In genomic region chr18:23248826-23249225, GRCh38 we compare ENCODE assay signal across 28 cellular contexts.
"Had no signal": no experiment of that assay in that cellular context is flagged by ENCODE, and none has a peak within 500 bp of the region (broad histone marks: within the 10 kb centered on the region; RNA-seq: fewer than 3 reads in every experiment).

No MANE protein-coding gene starts in this region.

- H3K36me3 ChIP-seq: WERI-Rb-1 had no signal

- H3K36me3 Mint-ChIP-seq: activated naive CD4-positive, alpha-beta T cell treated with anti-CD3 and anti-CD28 coated beads, Interleukin-2, amount 50 U/mL, for 24 hours had no signal

- H3K27me3 ChIP-seq: brain microvascular endothelial cell, dorsolateral prefrontal cortex had no signal

- H3K9me3 Mint-ChIP-seq: activated B cell treated with CpG ODN at 0.5 μM for 24 hours; activated CD8-positive, alpha-beta T cell treated with anti-CD3 and anti-CD28 coated beads for 36 hours; activated naive CD4-positive, alpha-beta T cell treated with anti-CD3 and anti-CD28 coated beads for 36 hours; activated naive CD4-positive, alpha-beta T cell treated with anti-CD3 and anti-CD28 coated beads, Interleukin-2, amount 50 U/mL, for 24 hours; activated T-cell treated with anti-CD3 and anti-CD28 coated beads, Interleukin-2, amount 50 U/mL, for 4 hours; central memory CD8-positive, alpha-beta T cell; dendritic cell treated with granulocyte-macrophage colony-stimulating factor and Interleukin-4, amounts not matched to agents 40 ng/mL and 50 ng/mL, for 4 days; T-helper 2 cell treated with Interferon-gamma antibody and Interleukin-4, amounts not matched to agents 5 μg/mL and 100 μg/mL, for 36 hours had no signal

- H3K27ac Mint-ChIP-seq: activated B cell treated with CpG ODN at 0.5 μM for 24 hours; activated CD8-positive, alpha-beta T cell treated with anti-CD3 and anti-CD28 coated beads for 36 hours; activated naive CD4-positive, alpha-beta T cell treated with anti-CD3 and anti-CD28 coated beads for 36 hours; activated naive CD4-positive, alpha-beta T cell treated with anti-CD3 and anti-CD28 coated beads, Interleukin-2, amount 50 U/mL, for 24 hours; activated naive CD8-positive, alpha-beta T cell treated with anti-CD3 and anti-CD28 coated beads, Interleukin-2, amount 10 ng/mL, durations not matched to agents 7 days and 5 days; activated T-helper 17 cell treated with anti-CD3 and anti-CD28 coated beads, Interleukin-2, amount 50 U/mL, for 72 hours; dendritic cell treated with granulocyte-macrophage colony-stimulating factor and Interleukin-4, amounts not matched to agents 40 ng/mL and 50 ng/mL, for 4 days; T-helper 17 cell; T-helper 2 cell treated with Interferon-gamma antibody and Interleukin-4, amounts not matched to agents 5 μg/mL and 100 μg/mL, for 36 hours had no signal

- ATAC-seq: activated CD4-positive, CD25-positive, alpha-beta regulatory T cell treated with anti-CD3 and anti-CD28 coated beads, Interleukin-2, amount 50 U/mL, for 24 hours; activated CD8-positive, alpha-beta T cell treated with anti-CD3 and anti-CD28 coated beads for 36 hours; activated T-cell treated with anti-CD3 and anti-CD28 coated beads, Interleukin-2, amount 50 U/mL, for 4 hours; activated T-helper 17 cell treated with anti-CD3 and anti-CD28 coated beads, Interleukin-2, amount 50 U/mL, for 72 hours; T-helper 17 cell had no signal

- H3K27ac ChIP-seq: brain microvascular endothelial cell, coronary artery, WERI-Rb-1 had no signal

- DNase-seq: activated B cell treated with CpG ODN at 0.5 μM for 24 hours; activated CD4-positive, alpha-beta T cell treated with anti-CD3 and anti-CD28 coated beads for 48 hours; activated CD4-positive, alpha-beta T cell treated with anti-CD3 and anti-CD28 coated beads, Interleukin-2, amount 50 U/mL, for 1 hour; activated CD4-positive, alpha-beta T cell treated with anti-CD3 and anti-CD28 coated beads, Interleukin-2, amount 50 U/mL, for 48 hours; activated CD8-positive, alpha-beta memory T cell treated with anti-CD3 and anti-CD28 coated beads for 24 hours; activated CD8-positive, alpha-beta T cell treated with anti-CD3 and anti-CD28 coated beads for 36 hours; activated effector memory CD4-positive, alpha-beta T cell treated with Interleukin-2 at 50 U/mL for 16 hours; activated gamma-delta T cell treated with Interleukin-2 at 50 U/mL for 16 hours; activated naive CD4-positive, alpha-beta T cell treated with anti-CD3 and anti-CD28 coated beads for 36 hours; activated naive CD8-positive, alpha-beta T cell treated with anti-CD3 and anti-CD28 coated beads, Interleukin-2, amount 10 ng/mL, durations not matched to agents 7 days and 5 days; activated T-cell treated with anti-CD3 and anti-CD28 coated beads, Interleukin-2, amount 50 U/mL, for 4 hours; anterior cingulate cortex; brain microvascular endothelial cell; dorsolateral prefrontal cortex; effector memory CD4-positive, alpha-beta T cell; endodermal cell; head of caudate nucleus; T-helper 1 cell; T-helper 17 cell; T1000; WERI-Rb-1 had no signal

- H3K4me3 ChIP-seq: coronary artery, dorsolateral prefrontal cortex had no signal
